ENCODE assay signal across 18 cellular contexts in the genomic region with DNA sequence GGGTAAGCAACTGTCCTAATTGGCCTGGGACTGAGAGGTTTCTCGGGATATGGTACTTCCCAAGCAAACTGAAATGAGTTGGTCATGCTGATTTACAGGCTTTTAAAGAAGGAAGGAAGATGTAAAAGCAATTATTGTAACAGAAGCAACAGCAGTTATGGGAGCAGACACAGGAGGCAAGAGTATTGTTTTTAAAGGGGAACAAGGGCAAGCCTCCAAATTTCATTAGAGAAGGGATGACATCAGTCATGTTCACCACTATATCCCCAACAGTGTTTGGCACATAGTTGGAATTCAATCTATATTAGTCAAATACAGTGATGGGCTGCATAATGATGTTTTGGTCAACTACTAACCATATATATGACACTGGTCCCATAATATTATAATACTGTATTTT.
"Had no signal": no experiment of that assay in that cellular context is flagged by ENCODE, and none has a peak within 500 bp of the region (broad histone marks: within the 10 kb centered on the region; RNA-seq: fewer than 3 reads in every experiment).

No MANE protein-coding gene starts in this region.

- DNase-seq: activated CD4-positive, alpha-beta memory T cell treated with anti-CD3 and anti-CD28 coated beads for 36 hours; activated CD4-positive, alpha-beta T cell treated with anti-CD3 and anti-CD28 coated beads for 36 hours; activated CD8-positive, alpha-beta memory T cell treated with anti-CD3 and anti-CD28 coated beads, Interleukin-2, amount 10 ng/mL, durations not matched to agents 7 days and 5 days; activated naive CD4-positive, alpha-beta T cell treated with anti-CD3 and anti-CD28 coated beads, Interleukin-2, amount 10 ng/mL, durations not matched to agents 7 days and 5 days; activated T-cell treated with anti-CD3 and anti-CD28 coated beads, Interleukin-2, amount 50 U/mL, for 1 hour; dorsolateral prefrontal cortex; endodermal cell; mesenchymal stem cell; naive thymus-derived CD8-positive, alpha-beta T cell; nucleus accumbens; stimulated activated CD4-positive, alpha-beta T cell treated with anti-CD3 and anti-CD28 coated beads, Interleukin-15, amount 100 ng/mL, for 24 hours; stimulated activated CD4-positive, alpha-beta T cell treated with anti-CD3 and anti-CD28 coated beads, Interleukin-4, amount 100 ng/mL, for 1 hour; stimulated activated naive B cell treated with anti-CD40 and anti-IgM and Interleukin-4, amounts not matched to agents 10 μg/mL and 1 μg/mL and 100 μg/mL, for 72 hours; T-helper 9 cell; uterus had no signal

- H3K4me3 ChIP-seq: ascending aorta, dorsolateral prefrontal cortex, skin epidermis, tibial nerve, uterus had no signal

- H3K4me1 Mint-ChIP-seq: activated CD4-positive, alpha-beta T cell treated with anti-CD3 and anti-CD28 coated beads for 36 hours; activated CD8-positive, alpha-beta memory T cell treated with anti-CD3 and anti-CD28 coated beads, Interleukin-2, amount 10 ng/mL, durations not matched to agents 7 days and 5 days; activated naive CD4-positive, alpha-beta T cell treated with anti-CD3 and anti-CD28 coated beads, Interleukin-2, amount 10 ng/mL, durations not matched to agents 7 days and 5 days; naive thymus-derived CD8-positive, alpha-beta T cell; stimulated activated naive B cell treated with anti-CD40 and anti-IgM and Interleukin-4, amounts not matched to agents 10 μg/mL and 1 μg/mL and 100 μg/mL, for 72 hours had no signal

- ATAC-seq: activated CD4-positive, alpha-beta T cell treated with anti-CD3 and anti-CD28 coated beads for 36 hours; activated CD8-positive, alpha-beta memory T cell treated with anti-CD3 and anti-CD28 coated beads, Interleukin-2, amount 10 ng/mL, durations not matched to agents 7 days and 5 days; naive thymus-derived CD8-positive, alpha-beta T cell; stimulated activated naive B cell treated with anti-CD40 and anti-IgM and Interleukin-4, amounts not matched to agents 10 μg/mL and 1 μg/mL and 100 μg/mL, for 72 hours had no signal

- H3K27me3 Mint-ChIP-seq: activated CD4-positive, alpha-beta memory T cell treated with anti-CD3 and anti-CD28 coated beads for 36 hours; activated CD4-positive, alpha-beta T cell treated with anti-CD3 and anti-CD28 coated beads for 36 hours; activated CD8-positive, alpha-beta memory T cell treated with anti-CD3 and anti-CD28 coated beads, Interleukin-2, amount 10 ng/mL, durations not matched to agents 7 days and 5 days; activated naive CD4-positive, alpha-beta T cell treated with anti-CD3 and anti-CD28 coated beads, Interleukin-2, amount 10 ng/mL, durations not matched to agents 7 days and 5 days; naive thymus-derived CD8-positive, alpha-beta T cell; stimulated activated naive B cell treated with anti-CD40 and anti-IgM and Interleukin-4, amounts not matched to agents 10 μg/mL and 1 μg/mL and 100 μg/mL, for 72 hours had no signal

- H3K27ac Mint-ChIP-seq: activated CD4-positive, alpha-beta memory T cell treated with anti-CD3 and anti-CD28 coated beads for 36 hours; activated CD4-positive, alpha-beta T cell treated with anti-CD3 and anti-CD28 coated beads for 36 hours; activated CD8-positive, alpha-beta memory T cell treated with anti-CD3 and anti-CD28 coated beads, Interleukin-2, amount 10 ng/mL, durations not matched to agents 7 days and 5 days; activated naive CD4-positive, alpha-beta T cell treated with anti-CD3 and anti-CD28 coated beads, Interleukin-2, amount 10 ng/mL, durations not matched to agents 7 days and 5 days; endodermal cell; stimulated activated naive B cell treated with anti-CD40 and anti-IgM and Interleukin-4, amounts not matched to agents 10 μg/mL and 1 μg/mL and 100 μg/mL, for 72 hours had no signal

- H3K4me3 Mint-ChIP-seq: activated CD4-positive, alpha-beta memory T cell treated with anti-CD3 and anti-CD28 coated beads for 36 hours; activated CD4-positive, alpha-beta T cell treated with anti-CD3 and anti-CD28 coated beads for 36 hours; activated CD8-positive, alpha-beta memory T cell treated with anti-CD3 and anti-CD28 coated beads, Interleukin-2, amount 10 ng/mL, durations not matched to agents 7 days and 5 days; activated naive CD4-positive, alpha-beta T cell treated with anti-CD3 and anti-CD28 coated beads, Interleukin-2, amount 10 ng/mL, durations not matched to agents 7 days and 5 days; endodermal cell; naive thymus-derived CD8-positive, alpha-beta T cell; stimulated activated naive B cell treated with anti-CD40 and anti-IgM and Interleukin-4, amounts not matched to agents 10 μg/mL and 1 μg/mL and 100 μg/mL, for 72 hours had no signal
